20 cellular contexts compared by ENCODE assay signal in the genomic region with DNA sequence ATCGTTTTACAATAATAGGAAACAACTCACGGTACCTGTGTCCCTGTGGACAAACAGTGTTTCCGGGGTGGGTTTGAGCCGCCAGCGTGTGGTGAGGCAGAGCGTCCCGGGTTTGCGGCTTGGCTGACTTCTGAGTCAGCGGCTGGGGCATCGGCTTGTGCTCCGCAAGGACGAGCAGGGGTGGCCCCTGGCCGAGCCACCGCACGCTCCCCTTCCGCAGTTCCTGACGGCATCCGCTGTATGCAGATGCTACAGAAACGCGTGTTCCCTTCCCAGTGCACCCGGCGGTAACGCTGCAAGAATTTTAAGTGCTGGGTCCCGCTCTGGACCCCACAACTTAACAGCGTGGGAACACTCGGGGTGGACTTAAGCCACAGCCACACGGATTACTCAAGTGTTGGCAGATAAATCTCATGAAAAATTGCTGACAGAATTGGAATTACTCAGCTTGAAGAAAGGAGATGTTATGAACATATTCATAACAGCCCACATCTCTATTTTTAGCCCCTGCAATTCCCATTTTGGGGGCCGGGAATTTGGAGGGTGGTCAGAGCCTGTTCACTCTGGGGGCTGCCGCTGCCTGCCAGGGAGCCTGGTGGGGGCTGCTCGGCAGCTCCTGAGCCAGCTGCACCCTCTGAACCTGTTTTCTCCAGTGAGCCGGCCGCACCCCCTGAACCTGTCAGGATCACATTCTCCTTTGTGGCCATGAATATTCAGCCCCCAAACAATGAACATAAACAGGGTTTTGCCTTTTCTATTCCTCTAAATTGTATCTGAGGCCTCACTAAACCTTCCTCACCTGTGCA. TPM values are rescaled to one million over a fixed set of nuclear protein-coding genes. Genes with fewer than 3 reads are reported as not detected.
DNase-seq lines count a peak whose midpoint lies in the region; ATAC-seq and TF ChIP-seq lines count a peak whose summit lies in the region.
"Had no signal": no experiment of that assay in that cellular context is flagged by ENCODE, and none has a peak within 500 bp of the region (broad histone marks: within the 10 kb centered on the region; RNA-seq: fewer than 3 reads in every experiment).

No MANE protein-coding gene starts in this region.

- H3K4me3 ChIP-seq in RWPE2 (ENCODE audit: severe bottlenecking): no peak overlapping the region
- no peak overlapping the region for H3K4me3 ChIP-seq in upper lobe of left lung
- H3K4me3 ChIP-seq in esophagus muscularis mucosa: no peak overlapping the region

- peak; percentile 58 for DNase-seq in RWPE2 (ENCODE audit: low spot score)
- DNase-seq in kidney tubule cell (ENCODE audit: low spot score): peak; percentile 80
- peak; percentile 13 to 71 for DNase-seq in upper lobe of left lung
- no peak for DNase-seq in esophagus muscularis mucosa (ENCODE audit: extremely low spot score)
- DNase-seq in NCI-H2107 treated with DMSO at 0.1 percent for 48 hours (lab: John Stamatoyannopoulos, UW; ENCODE audit: unreplicated experiment): no peak
- DNase-seq in COLO829 (ENCODE audit: low spot score): no peak
- DNase-seq: activated naive CD4-positive, alpha-beta T cell treated with Interleukin-2 at 50 U/mL for 16 hours; brain microvascular endothelial cell; effector memory CD4-positive, alpha-beta T cell; H9; islet precursor cell; stimulated activated CD4-positive, alpha-beta T cell treated with anti-CD3 and anti-CD28 coated beads, Interleukin-2, amount 100 ng/mL, for 24 hours; stimulated activated CD8-positive, alpha-beta memory T cell treated with anti-CD3 and anti-CD28 coated beads, Interleukin-4, amount 100 ng/mL, for 48 hours; trophoblast cell had no signal

- H3K36me3 ChIP-seq in RWPE2 (ENCODE audit: low read depth) (no peaks in the 10 kb centered on the region), upper lobe of left lung (no peaks in the 10 kb centered on the region), esophagus muscularis mucosa (no peaks in the 10 kb centered on the region)
- H3K36me3 ChIP-seq: brain microvascular endothelial cell had no signal

- H3K9me3 ChIP-seq in RWPE2 (ENCODE audit: severe bottlenecking) (no peaks in the 10 kb centered on the region), upper lobe of left lung (no peaks in the 10 kb centered on the region), esophagus muscularis mucosa (no peaks in the 10 kb centered on the region)

- H3K27ac ChIP-seq in RWPE2 (ENCODE audit: poor library complexity, severe bottlenecking): no peak overlapping the region
- no peak overlapping the region for H3K27ac ChIP-seq in upper lobe of left lung
- H3K27ac ChIP-seq in esophagus muscularis mucosa (replicated peaks in 1 of 4): no peak overlapping the region
- H3K27ac ChIP-seq: brain microvascular endothelial cell had no signal

- ATAC-seq in GM21576 (IDR thresholded peaks at IDR 0.05; ENCODE audit: unreplicated experiment) (peak; percentile 57), RWPE2 (ENCODE audit: low read depth) (no peak), upper lobe of left lung (ENCODE audit: low FRiP score in 2 of 2) (no peak)

- TF ChIP-seq CTCF in RWPE2 (IDR thresholded peaks at IDR 0.05; ENCODE audit: poor library complexity, severe bottlenecking) (no peak), upper lobe of left lung (IDR thresholded peaks at IDR 0.05) (no peak), esophagus muscularis mucosa (IDR thresholded peaks at IDR 0.05) (no peak)

- intact Hi-C loops in esophagus muscularis mucosa (cut with DNase I): no loop called here

- peaks cover 18% of the 10 kb centered on the region for H3K27me3 ChIP-seq in RWPE2 (ENCODE audit: insufficient read depth, poor library complexity, severe bottlenecking)
- peaks cover 0 to 18% (median 13%) of the 10 kb centered on the region in 4 donors for H3K27me3 ChIP-seq in upper lobe of left lung
- H3K27me3 ChIP-seq in esophagus muscularis mucosa: peaks cover 0 to 79% (median 25%) of the 10 kb centered on the region in 4 donors

- 64 to 70% methylated on average over 26 to 32 of the region's 32 CpGs for WGBS in upper lobe of left lung, 2 donors
- WGBS in esophagus muscularis mucosa: 54% methylated on average over 28 of the region's 32 CpGs

- peaks cover 9% of the 10 kb centered on the region for H3K4me1 ChIP-seq in RWPE2 (ENCODE audit: insufficient read depth, poor library complexity, severe bottlenecking)
- H3K4me1 ChIP-seq in upper lobe of left lung: peaks cover 4 to 12% (median 8%) of the 10 kb centered on the region in 4 donors
- H3K4me1 ChIP-seq in esophagus muscularis mucosa: peaks cover 7 to 14% (median 10%) of the 10 kb centered on the region in 4 donors

- TF ChIP-seq POLR2A in upper lobe of left lung (IDR thresholded peaks at IDR 0.05) (no peak), esophagus muscularis mucosa (IDR thresholded peaks at IDR 0.05; ENCODE audit: low read depth) (no peak)

- TF ChIP-seq EP300 in upper lobe of left lung (IDR thresholded peaks at IDR 0.05) (no peak), esophagus muscularis mucosa (IDR thresholded peaks at IDR 0.05) (no peak)

RNA-seq across cellular contexts. Expression of gene KCNG2, which starts 12.6 kb away (rescaled TPM):
- total RNA-seq in upper lobe of left lung (1 to 10 TPM in 1 of 6 donors, under 1 TPM in 3, not detected in 2; 0.49 to 1.1 (median 0.73) TPM), esophagus muscularis mucosa (1 to 10 TPM in 1 of 4 donors, not detected in 3; 1.7 TPM)
- total RNA-seq: activated CD8-positive, alpha-beta memory T cell treated with anti-CD3 and anti-CD28 coated beads for 36 hours; CD8-positive, alpha-beta memory T cell; glomerular endothelial cell; M059J; progenitor cell of endocrine pancreas had no signal

Comparison
In these comparisons a context has a peak if more than half of its experiments do, and no peak if none do; other contexts are left out.
1. DNase-seq: peak in RWPE2 (single experiment), kidney tubule cell (single experiment) and upper lobe of left lung (2 of 2); none in esophagus muscularis mucosa (single experiment), NCI-H2107 treated with DMSO at 0.1 percent for 48 hours (single experiment) and COLO829 (single experiment).